In the genomic region with DNA sequence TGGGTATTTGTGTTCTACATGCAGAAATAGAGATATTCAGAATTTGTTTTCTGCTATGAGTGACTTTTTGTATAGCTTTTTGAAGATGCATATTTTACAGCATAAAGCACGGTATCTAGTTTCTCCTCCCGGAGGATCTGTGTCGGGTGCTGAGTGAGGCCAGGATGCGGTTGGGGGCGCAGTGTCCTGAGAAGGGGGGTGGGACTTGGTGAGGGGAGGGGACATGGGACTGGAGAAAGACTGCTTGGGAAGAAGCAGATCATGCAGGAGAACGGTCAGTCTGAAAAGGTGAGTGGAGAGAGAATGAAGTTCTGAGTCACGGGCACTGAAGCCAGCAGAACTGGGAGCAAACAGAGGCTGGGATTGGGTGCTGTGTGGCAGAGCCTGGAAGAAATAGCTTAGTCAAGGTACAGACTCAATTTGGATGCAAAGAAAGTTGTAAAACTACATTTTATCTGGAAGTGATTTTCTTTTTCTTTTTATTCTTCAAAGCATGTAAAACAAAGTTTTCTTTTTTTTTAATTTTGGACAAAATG, we compare ENCODE assay signal across 16 cellular contexts.
"Had no signal": no experiment of that assay in that cellular context is flagged by ENCODE, and none has a peak within 500 bp of the region (broad histone marks: within the 10 kb centered on the region; RNA-seq: fewer than 3 reads in every experiment).

No MANE protein-coding gene starts in this region.

- ATAC-seq: activated naive CD8-positive, alpha-beta T cell treated with anti-CD3 and anti-CD28 coated beads, Interleukin-2, amount 50 U/mL, for 24 hours; gastrocnemius medialis; heart right ventricle; left lung; natural killer cell; psoas muscle; upper lobe of right lung had no signal

- DNase-seq: activated CD4-positive, CD25-positive, alpha-beta regulatory T cell treated with anti-CD3 and anti-CD28 coated beads, Interleukin-2, amount 50 U/mL, for 72 hours; activated naive CD4-positive, alpha-beta T cell treated with anti-CD3 and anti-CD28 coated beads for 36 hours; activated naive CD8-positive, alpha-beta T cell treated with anti-CD3 and anti-CD28 coated beads, Interleukin-2, amount 50 U/mL, for 24 hours; dorsolateral prefrontal cortex; endodermal cell; erythroblast; gastrocnemius medialis; heart right ventricle; left lung; natural killer cell; psoas muscle; sigmoid colon; stimulated activated CD4-positive, alpha-beta T cell treated with anti-CD3 and anti-CD28 coated beads, Interleukin-1b, Interleukin-23, amount 100 ng/mL, for 48 hours; stomach; T-helper 2 cell; upper lobe of right lung had no signal
